ENCODE assay signal across 34 cellular contexts in genomic region chr11:133971871-133972270, GRCh38.
"Had no signal": no experiment of that assay in that cellular context is flagged by ENCODE, and none has a peak within 500 bp of the region (broad histone marks: within the 10 kb centered on the region; RNA-seq: fewer than 3 reads in every experiment).

No MANE protein-coding gene starts in this region.

- H3K36me3 Mint-ChIP-seq: activated naive CD4-positive, alpha-beta T cell treated with anti-CD3 and anti-CD28 coated beads, Interleukin-2, amount 50 U/mL, for 24 hours; activated naive CD4-positive, alpha-beta T cell treated with anti-CD3 and anti-CD28 coated beads, Interleukin-2, amount 50 U/mL, for 72 hours; activated naive CD8-positive, alpha-beta T cell treated with anti-CD3 and anti-CD28 coated beads, Interleukin-2, amount 10 ng/mL, durations not matched to agents 7 days and 5 days; brain had no signal

- DNase-seq: activated effector memory CD4-positive, alpha-beta T cell treated with anti-CD3 and anti-CD28 coated beads, Interleukin-2, amount 50 U/mL, for 16 hours; activated effector memory CD4-positive, alpha-beta T cell treated with Interleukin-2 at 50 U/mL for 16 hours; activated gamma-delta T cell; activated gamma-delta T cell treated with Interleukin-2 at 50 U/mL for 16 hours; activated naive CD4-positive, alpha-beta T cell; activated naive CD4-positive, alpha-beta T cell treated with anti-CD3 and anti-CD28 coated beads for 36 hours; activated naive CD4-positive, alpha-beta T cell treated with anti-CD3 and anti-CD28 coated beads, Interleukin-2, amount 10 ng/mL, durations not matched to agents 7 days and 5 days; activated naive CD4-positive, alpha-beta T cell treated with anti-CD3 and anti-CD28 coated beads, Interleukin-2, amount 50 U/mL, for 16 hours; activated naive CD4-positive, alpha-beta T cell treated with Interleukin-2 at 50 U/mL for 16 hours; activated naive CD8-positive, alpha-beta T cell treated with anti-CD3 and anti-CD28 coated beads for 36 hours; activated naive CD8-positive, alpha-beta T cell treated with anti-CD3 and anti-CD28 coated beads, Interleukin-2, amount 10 ng/mL, durations not matched to agents 7 days and 5 days; activated naive CD8-positive, alpha-beta T cell treated with anti-CD3 and anti-CD28 coated beads, Interleukin-2, amount 50 U/mL, for 24 hours; activated T-cell treated with anti-CD3 and anti-CD28 coated beads, Interleukin-2, amount 50 U/mL, for 24 hours; activated T-cell treated with anti-CD3 and anti-CD28 coated beads, Interleukin-2, amount 50 U/mL, for 4 hours; activated T-cell treated with anti-CD3 and anti-CD28 coated beads, Interleukin-2, amount 50 U/mL, for 48 hours; activated T-cell treated with anti-CD3 and anti-CD28 coated beads, Interleukin-2, amount 50 U/mL, for 72 hours; adrenal gland; amniotic stem cell; amygdala; anterior cingulate cortex; aorta; body of pancreas; brain microvascular endothelial cell; caudate nucleus; central memory CD4-positive, alpha-beta T cell; cerebellar nuclear complex had no signal

- H3K4me3 Mint-ChIP-seq: activated naive CD4-positive, alpha-beta T cell treated with anti-CD3 and anti-CD28 coated beads for 36 hours; activated naive CD4-positive, alpha-beta T cell treated with anti-CD3 and anti-CD28 coated beads, Interleukin-2, amount 10 ng/mL, durations not matched to agents 7 days and 5 days; activated naive CD4-positive, alpha-beta T cell treated with anti-CD3 and anti-CD28 coated beads, Interleukin-2, amount 50 U/mL, for 24 hours; activated naive CD8-positive, alpha-beta T cell; activated naive CD8-positive, alpha-beta T cell treated with anti-CD3 and anti-CD28 coated beads for 36 hours; activated naive CD8-positive, alpha-beta T cell treated with anti-CD3 and anti-CD28 coated beads, Interleukin-2, amount 10 ng/mL, durations not matched to agents 7 days and 5 days; activated naive CD8-positive, alpha-beta T cell treated with anti-CD3 and anti-CD28 coated beads, Interleukin-2, amount 50 U/mL, for 24 hours; activated T-cell treated with anti-CD3 and anti-CD28 coated beads, Interleukin-2, amount 50 U/mL, for 24 hours; activated T-cell treated with anti-CD3 and anti-CD28 coated beads, Interleukin-2, amount 50 U/mL, for 4 hours; activated T-cell treated with anti-CD3 and anti-CD28 coated beads, Interleukin-2, amount 50 U/mL, for 72 hours; activated T-helper 1 cell treated with anti-CD3 and anti-CD28 coated beads, Interleukin-12 subunit alpha, Interleukin-12 subunit beta, Interleukin-2, Interleukin-4 antibody, amounts not matched to agents 30 ng/mL and 10 ng/mL and 1 ng/mL, durations not matched to agents 14 hours and 24 hours and 36 hours; activated T-helper 17 cell treated with anti-CD3 and anti-CD28 coated beads, Interleukin-2, amount 50 U/mL, for 72 hours; brain; central memory CD8-positive, alpha-beta T cell had no signal

- ATAC-seq: activated naive CD4-positive, alpha-beta T cell treated with anti-CD3 and anti-CD28 coated beads, Interleukin-2, amount 50 U/mL, for 72 hours; activated naive CD8-positive, alpha-beta T cell treated with anti-CD3 and anti-CD28 coated beads, Interleukin-2, amount 50 U/mL, for 24 hours; activated T-cell treated with anti-CD3 and anti-CD28 coated beads, Interleukin-2, amount 50 U/mL, for 4 hours; activated T-cell treated with anti-CD3 and anti-CD28 coated beads, Interleukin-2, amount 50 U/mL, for 72 hours; activated T-helper 17 cell treated with anti-CD3 and anti-CD28 coated beads, Interleukin-2, amount 50 U/mL, for 72 hours; body of pancreas had no signal

- H3K27me3 Mint-ChIP-seq: activated naive CD4-positive, alpha-beta T cell treated with anti-CD3 and anti-CD28 coated beads, Interleukin-2, amount 50 U/mL, for 24 hours; activated naive CD8-positive, alpha-beta T cell; activated naive CD8-positive, alpha-beta T cell treated with anti-CD3 and anti-CD28 coated beads for 36 hours had no signal

- H3K9me3 Mint-ChIP-seq: activated naive CD4-positive, alpha-beta T cell treated with anti-CD3 and anti-CD28 coated beads for 36 hours; activated naive CD4-positive, alpha-beta T cell treated with anti-CD3 and anti-CD28 coated beads, Interleukin-2, amount 10 ng/mL, durations not matched to agents 7 days and 5 days; activated naive CD4-positive, alpha-beta T cell treated with anti-CD3 and anti-CD28 coated beads, Interleukin-2, amount 50 U/mL, for 24 hours; activated naive CD8-positive, alpha-beta T cell treated with anti-CD3 and anti-CD28 coated beads for 36 hours; activated naive CD8-positive, alpha-beta T cell treated with anti-CD3 and anti-CD28 coated beads, Interleukin-2, amount 10 ng/mL, durations not matched to agents 7 days and 5 days; activated naive CD8-positive, alpha-beta T cell treated with anti-CD3 and anti-CD28 coated beads, Interleukin-2, amount 50 U/mL, for 24 hours; activated T-cell treated with anti-CD3 and anti-CD28 coated beads, Interleukin-2, amount 50 U/mL, for 24 hours; activated T-cell treated with anti-CD3 and anti-CD28 coated beads, Interleukin-2, amount 50 U/mL, for 4 hours; activated T-cell treated with anti-CD3 and anti-CD28 coated beads, Interleukin-2, amount 50 U/mL, for 72 hours; activated T-helper 1 cell treated with anti-CD3 and anti-CD28 coated beads, Interleukin-12 subunit alpha, Interleukin-12 subunit beta, Interleukin-2, Interleukin-4 antibody, amounts not matched to agents 30 ng/mL and 10 ng/mL and 1 ng/mL, durations not matched to agents 14 hours and 24 hours and 36 hours; activated T-helper 17 cell treated with anti-CD3 and anti-CD28 coated beads, Interleukin-2, amount 50 U/mL, for 72 hours; activated T-helper 2 cell treated with anti-CD3 and anti-CD28 coated beads, Interferon-gamma antibody, Interleukin-2, Interleukin-4, amounts not matched to agents 10 μg/mL and 5 μg/mL and 100 μg/mL, durations not matched to agents 14 hours and 24 hours and 36 hours; central memory CD8-positive, alpha-beta T cell had no signal

- H3K27ac Mint-ChIP-seq: activated naive CD4-positive, alpha-beta T cell treated with anti-CD3 and anti-CD28 coated beads for 36 hours; activated naive CD4-positive, alpha-beta T cell treated with anti-CD3 and anti-CD28 coated beads, Interleukin-2, amount 10 ng/mL, durations not matched to agents 7 days and 5 days; activated naive CD4-positive, alpha-beta T cell treated with anti-CD3 and anti-CD28 coated beads, Interleukin-2, amount 50 U/mL, for 24 hours; activated naive CD4-positive, alpha-beta T cell treated with anti-CD3 and anti-CD28 coated beads, Interleukin-2, amount 50 U/mL, for 72 hours; activated naive CD8-positive, alpha-beta T cell; activated naive CD8-positive, alpha-beta T cell treated with anti-CD3 and anti-CD28 coated beads for 36 hours; activated naive CD8-positive, alpha-beta T cell treated with anti-CD3 and anti-CD28 coated beads, Interleukin-2, amount 50 U/mL, for 24 hours; activated T-cell treated with anti-CD3 and anti-CD28 coated beads, Interleukin-2, amount 50 U/mL, for 24 hours; activated T-cell treated with anti-CD3 and anti-CD28 coated beads, Interleukin-2, amount 50 U/mL, for 72 hours; activated T-helper 1 cell treated with anti-CD3 and anti-CD28 coated beads, Interleukin-12 subunit alpha, Interleukin-12 subunit beta, Interleukin-2, Interleukin-4 antibody, amounts not matched to agents 30 ng/mL and 10 ng/mL and 1 ng/mL, durations not matched to agents 14 hours and 24 hours and 36 hours; activated T-helper 17 cell treated with anti-CD3 and anti-CD28 coated beads, Interleukin-2, amount 50 U/mL, for 72 hours; activated T-helper 2 cell treated with anti-CD3 and anti-CD28 coated beads, Interferon-gamma antibody, Interleukin-2, Interleukin-4, amounts not matched to agents 10 μg/mL and 5 μg/mL and 100 μg/mL, durations not matched to agents 14 hours and 24 hours and 36 hours had no signal
